ENCODE assay signal across 27 cellular contexts in genomic region chr14:61244051-61244450, GRCh38. TPM values are rescaled to one million over a fixed set of nuclear protein-coding genes. Genes with fewer than 3 reads are reported as not detected.
"Had no signal": no experiment of that assay in that cellular context is flagged by ENCODE, and none has a peak within 500 bp of the region (broad histone marks: within the 10 kb centered on the region; RNA-seq: fewer than 3 reads in every experiment).

No MANE protein-coding gene starts in this region.

- H3K4me3 ChIP-seq: adrenal gland, coronary artery, esophagus squamous epithelium, gastroesophageal sphincter, left ventricle myocardium inferior, sigmoid colon, spleen, thoracic aorta had no signal

- H3K36me3 Mint-ChIP-seq: natural killer cell, type B pancreatic cell had no signal

- H3K27ac ChIP-seq: adrenal gland, coronary artery, esophagus squamous epithelium, gastroesophageal sphincter, left ventricle myocardium inferior, sigmoid colon, spleen, thoracic aorta had no signal

- H3K27me3 ChIP-seq: adrenal gland, esophagus squamous epithelium, gastroesophageal sphincter, sigmoid colon had no signal

- H3K9me3 ChIP-seq: adrenal gland had no signal

- H3K4me3 Mint-ChIP-seq: activated B cell treated with CpG ODN at 0.5 μM for 24 hours; activated CD4-positive, alpha-beta T cell treated with anti-CD3 and anti-CD28 coated beads for 36 hours; activated naive CD8-positive, alpha-beta T cell; activated T-cell treated with anti-CD3 and anti-CD28 coated beads, Interleukin-2, amount 50 U/mL, for 24 hours; endodermal cell; natural killer cell; type B pancreatic cell had no signal

- ATAC-seq: activated CD4-positive, alpha-beta T cell treated with anti-CD3 and anti-CD28 coated beads for 36 hours; gastroesophageal sphincter; natural killer cell had no signal

- H3K36me3 ChIP-seq: adrenal gland, esophagus squamous epithelium, gastroesophageal sphincter, left ventricle myocardium inferior, sigmoid colon, spleen, thoracic aorta had no signal

- DNase-seq: activated B cell treated with CpG ODN at 0.5 μM for 24 hours; activated CD4-positive, alpha-beta T cell treated with anti-CD3 and anti-CD28 coated beads for 36 hours; activated CD4-positive, alpha-beta T cell treated with anti-CD3 and anti-CD28 coated beads, Interleukin-2, amount 50 U/mL, for 4 hours; activated CD8-positive, alpha-beta memory T cell treated with anti-CD3 and anti-CD28 coated beads for 24 hours; activated CD8-positive, alpha-beta memory T cell treated with anti-CD3 and anti-CD28 coated beads, Interleukin-2, amount 50 U/mL, for 4 hours; activated naive CD4-positive, alpha-beta T cell; activated T-cell treated with anti-CD3 and anti-CD28 coated beads, Interleukin-2, amount 50 U/mL, for 24 hours; adrenal gland; cerebellar nuclear complex; endodermal cell; esophagus squamous epithelium; head of caudate nucleus; hypothalamus; left ventricle myocardium inferior; natural killer cell; retina; sigmoid colon; spleen; stimulated activated CD4-positive, alpha-beta T cell treated with anti-CD3 and anti-CD28 coated beads, Interleukin-4, amount 100 ng/mL, for 1 hour; stimulated activated naive CD4-positive, alpha-beta T cell treated with Interleukin-2 at 50 U/mL for 16 hours had no signal

- H3K4me1 Mint-ChIP-seq: activated B cell treated with CpG ODN at 0.5 μM for 24 hours, natural killer cell had no signal

- H3K27ac Mint-ChIP-seq: activated B cell treated with CpG ODN at 0.5 μM for 24 hours; activated CD4-positive, alpha-beta T cell treated with anti-CD3 and anti-CD28 coated beads for 36 hours; activated naive CD8-positive, alpha-beta T cell; activated T-cell treated with anti-CD3 and anti-CD28 coated beads, Interleukin-2, amount 50 U/mL, for 24 hours; activated T-helper 2 cell treated with anti-CD3 and anti-CD28 coated beads, Interferon-gamma antibody, Interleukin-2, Interleukin-4, amounts not matched to agents 10 μg/mL and 5 μg/mL and 100 μg/mL, durations not matched to agents 14 hours and 24 hours and 36 hours; endodermal cell; natural killer cell; progenitor cell of endocrine pancreas; type B pancreatic cell had no signal

- H3K4me1 ChIP-seq: adrenal gland, esophagus squamous epithelium, gastroesophageal sphincter, left ventricle myocardium inferior, sigmoid colon, spleen had no signal

- H3K27me3 Mint-ChIP-seq: progenitor cell of endocrine pancreas, type B pancreatic cell had no signal

RNA-seq across cellular contexts. Expression of gene TMEM30B, which starts 37.1 kb away (rescaled TPM):
- total RNA-seq: activated B cell treated with CpG ODN at 0.5 μM for 24 hours had no signal
